In the genomic region with DNA sequence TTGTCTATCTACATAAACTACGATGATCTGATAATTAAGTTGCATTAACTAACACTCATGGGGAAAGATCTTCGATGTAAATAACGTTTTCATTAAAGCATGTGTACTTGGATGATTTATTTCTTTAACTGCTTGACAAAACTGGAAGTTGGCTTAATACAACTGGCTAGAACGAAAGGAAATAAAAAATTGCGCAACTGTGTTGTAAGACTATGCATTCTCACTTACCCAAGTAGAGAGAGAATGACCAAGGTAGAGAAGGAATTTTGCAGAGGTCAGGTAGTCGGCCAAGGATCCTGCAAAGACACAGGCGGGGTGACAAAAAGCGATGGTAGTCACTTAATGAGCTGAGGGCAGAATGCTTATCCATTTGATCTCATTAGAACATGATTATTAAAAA, we compare ENCODE assay signal across 8 cellular contexts. TPM values are rescaled to one million over a fixed set of nuclear protein-coding genes. Genes with fewer than 3 reads are reported as not detected.
DNase-seq lines count a peak whose midpoint lies in the region; ATAC-seq, FAIRE-seq and TF ChIP-seq lines count a peak whose summit lies in the region.

No MANE protein-coding gene starts in this region.

- H3K4me1 ChIP-seq in astrocyte (ENCODE audit: insufficient read depth, low read length) (peaks cover 6% of the 10 kb centered on the region), HepG2 (ENCODE audit: insufficient read depth, low read length) (peaks cover 70% of the 10 kb centered on the region), suprapubic skin (peaks cover 48% of the 10 kb centered on the region)

- CTCF ChIA-PET in HepG2 (lab: Yijun Ruan, JAX; ENCODE audit: low intra/inter-chr PET ratio, low total read pairs): no interaction called here

- peaks cover 10% of the 10 kb centered on the region for H3K27me3 ChIP-seq in astrocyte (ENCODE audit: insufficient read depth, low read length)
- H3K27me3 ChIP-seq in HepG2 (ENCODE audit: control insufficient read depth in 1 of 2, insufficient read depth in 2 of 2, low read length in 2 of 2): peaks cover 0 to 11% of the 10 kb centered on the region in 2 experiments; a peak in 2 of 5 replicates
- no peaks in the 10 kb centered on the region for H3K27me3 ChIP-seq in suprapubic skin

- no peaks in the 10 kb centered on the region for H4K20me1 ChIP-seq in astrocyte (ENCODE audit: insufficient read depth, low read length)
- no peaks in the 10 kb centered on the region for H4K20me1 ChIP-seq in HepG2 (ENCODE audit: insufficient read depth, low read length)

- TF ChIP-seq POLR2A in HepG2 (IDR thresholded peaks at IDR 0.05; ENCODE audit: insufficient read depth in 1 of 2, low read depth in 2 of 2, low read length in 2 of 2) (no peak), suprapubic skin (IDR thresholded peaks at IDR 0.05) (no peak)

- H3K27me3 Mint-ChIP-seq in T-helper 1 cell treated with Interleukin-12 subunit alpha and Interleukin-12 subunit beta and Interleukin-4 antibody, amounts not matched to agents 30 μg/mL and 1 μg/mL, for 36 hours (ENCODE audit: low read depth): peaks cover 46% of the 10 kb centered on the region
- peaks cover 60% of the 10 kb centered on the region for H3K27me3 Mint-ChIP-seq in astrocyte (ENCODE audit: low read depth, unreplicated experiment)

- FAIRE-seq in astrocyte (lab: Jason Lieb, UNC) (no peak), HepG2 (lab: Jason Lieb, UNC) (no peak)

- TF ChIP-seq EP300 in HepG2 (IDR thresholded peaks at IDR 0.05; ENCODE audit: low read depth in 2 of 2, low read length in 2 of 2) (no peak), HepG2 (CRISPR knock-in tag; IDR thresholded peaks at IDR 0.05; ENCODE audit: borderline replicate concordance) (no peak), suprapubic skin (IDR thresholded peaks at IDR 0.05) (no peak)

- H3K79me2 ChIP-seq in astrocyte (ENCODE audit: insufficient read depth, low read length) (no peaks in the 10 kb centered on the region), HepG2 (ENCODE audit: insufficient read depth, low read length) (peaks cover 2% of the 10 kb centered on the region)

- no peak for TF ChIP-seq RAD21 in HepG2 (CRISPR knock-in tag; IDR thresholded peaks at IDR 0.05)

- 75% methylated on average over 8 of the region's 8 CpGs for WGBS in HepG2 (ENCODE audit: low lambda C conversion rate)
- WGBS in suprapubic skin: 37% methylated on average over 8 of the region's 8 CpGs

- DNase-seq in T-helper 1 cell: no peak
- DNase-seq in astrocyte (ENCODE audit: low read depth): no peak
- DNase-seq in HepG2 (ENCODE audit: low spot score): no peak
- DNase-seq in suprapubic skin (ENCODE audit: low spot score in 2 of 2): no peak
- no peak for DNase-seq in NCI-H1694 (lab: John Stamatoyannopoulos, UW)
- no peak for DNase-seq in HK-2 (ENCODE audit: unreplicated experiment)
- DNase-seq in NCI-H2196 (lab: John Stamatoyannopoulos, UW; ENCODE audit: unreplicated experiment): no peak

- H3K9ac ChIP-seq in astrocyte (ENCODE audit: low read length) (no peak overlapping the region), HepG2 (ENCODE audit: insufficient read depth, low read depth, low read length) (peak overlapping the region; percentile 74; the same call in 1 of the 2 replicates)

- peak overlapping the region; percentile 18 for H3K27ac Mint-ChIP-seq in T-helper 1 cell treated with Interleukin-12 subunit alpha and Interleukin-12 subunit beta and Interleukin-4 antibody, amounts not matched to agents 30 μg/mL and 1 μg/mL, for 36 hours
- no peak overlapping the region for H3K27ac Mint-ChIP-seq in astrocyte (ENCODE audit: unreplicated experiment)

- in situ Hi-C loops in HepG2 (cut with HindIII; ENCODE audit: extremely low pct_ligation_motif_present, low pct_unique_long_range_greater_than_20kb): no loop called here

- H3K36me3 ChIP-seq in astrocyte (ENCODE audit: insufficient read depth, low read length) (no peaks in the 10 kb centered on the region), HepG2 (replicated peaks in 1 of 2; ENCODE audit: control insufficient read depth in 1 of 2, insufficient read depth in 2 of 2, low read length in 2 of 2) (no peaks in the 10 kb centered on the region), suprapubic skin (peaks cover 3% of the 10 kb centered on the region)

- no peaks in the 10 kb centered on the region for H3K9me3 Mint-ChIP-seq in T-helper 1 cell treated with Interleukin-12 subunit alpha and Interleukin-12 subunit beta and Interleukin-4 antibody, amounts not matched to agents 30 μg/mL and 1 μg/mL, for 36 hours
- no peaks in the 10 kb centered on the region for H3K9me3 Mint-ChIP-seq in astrocyte (ENCODE audit: unreplicated experiment)

- H3K4me1 Mint-ChIP-seq in T-helper 1 cell treated with Interleukin-12 subunit alpha and Interleukin-12 subunit beta and Interleukin-4 antibody, amounts not matched to agents 30 μg/mL and 1 μg/mL, for 36 hours (ENCODE audit: low read depth): peaks cover 18% of the 10 kb centered on the region
- peaks cover 1% of the 10 kb centered on the region for H3K4me1 Mint-ChIP-seq in astrocyte (ENCODE audit: low read depth, unreplicated experiment)

- TF ChIP-seq CTCF in astrocyte (IDR thresholded peaks at IDR 0.05; ENCODE audit: insufficient read depth, low read depth, low read length): no peak
- no peak for TF ChIP-seq CTCF in HepG2 (CRISPR knock-in tag; IDR thresholded peaks at IDR 0.05)
- TF ChIP-seq CTCF in suprapubic skin (IDR thresholded peaks at IDR 0.05): no peak

- peak overlapping the region; percentile 98 for H3K4me2 ChIP-seq in astrocyte (ENCODE audit: low read length)
- H3K4me2 ChIP-seq in HepG2 (ENCODE audit: low read depth, low read length): peak overlapping the region; percentile 96

- H3K9me3 ChIP-seq in astrocyte (ENCODE audit: insufficient read depth, low read depth, low read length): no peaks in the 10 kb centered on the region
- no peaks in the 10 kb centered on the region for H3K9me3 ChIP-seq in HepG2 (ENCODE audit: low read length)
- no peaks in the 10 kb centered on the region for H3K9me3 ChIP-seq in suprapubic skin

- H3K4me3 ChIP-seq in astrocyte (ENCODE audit: insufficient read depth, low read depth, low read length): no peak overlapping the region
- H3K4me3 ChIP-seq in HepG2 (replicated peaks in 1 of 3; ENCODE audit: insufficient read depth in 1 of 3, low read depth in 2 of 3, low read length in 3 of 3): peak overlapping the region; percentile 64 to 78 (median 77); a peak in 5 of 6 replicates
- peak overlapping the region; percentile 77 for H3K4me3 ChIP-seq in suprapubic skin

- peaks cover 4% of the 10 kb centered on the region for H3K36me3 Mint-ChIP-seq in T-helper 1 cell treated with Interleukin-12 subunit alpha and Interleukin-12 subunit beta and Interleukin-4 antibody, amounts not matched to agents 30 μg/mL and 1 μg/mL, for 36 hours (ENCODE audit: low read depth)
- no peaks in the 10 kb centered on the region for H3K36me3 Mint-ChIP-seq in astrocyte (ENCODE audit: low read depth, unreplicated experiment)

- POLR2A ChIA-PET in HepG2 (lab: Yijun Ruan, JAX): interaction anchor here (1.1 to 2.8 kb wide), 19 partner anchors 9 to 183 kb away, joined by 3 to 26 read pairs (median 12); a partner anchor contains a TSS

- no peak overlapping the region for H3K27ac ChIP-seq in astrocyte (ENCODE audit: low read depth, low read length)
- H3K27ac ChIP-seq in HepG2 (ENCODE audit: extremely low read length, insufficient read depth, low read length): no peak overlapping the region
- peak overlapping the region; percentile 90 for H3K27ac ChIP-seq in suprapubic skin

- intact Hi-C loops in HepG2 (cut with micrococcal nuclease; ENCODE audit: unreplicated experiment): no loop called here

- no peak for ATAC-seq in HepG2

- H3K4me3 Mint-ChIP-seq in T-helper 1 cell treated with Interleukin-12 subunit alpha and Interleukin-12 subunit beta and Interleukin-4 antibody, amounts not matched to agents 30 μg/mL and 1 μg/mL, for 36 hours: peak overlapping the region; percentile 55
- peak overlapping the region; percentile 81 for H3K4me3 Mint-ChIP-seq in astrocyte (ENCODE audit: unreplicated experiment)

- H2AFZ ChIP-seq in astrocyte (ENCODE audit: low read depth, low read length): no peak overlapping the region
- H2AFZ ChIP-seq in HepG2 (ENCODE audit: low read length): no peak overlapping the region

- BruUV-seq in HepG2 (replicated peaks; lab: Mats Ljungman, UMichigan): no TSS peak

TF ChIP-seq in HepG2, 621 proteins besides CTCF, POLR2A, EP300 and RAD21 (continues in another document):
- TF ChIP-seq CREB1 (IDR thresholded peaks at IDR 0.05) (no peak), CREB1 (CRISPR knock-in tag; IDR thresholded peaks at IDR 0.05) (0 out of 2 replicates have a peak, but pooled peaks have one; percentile 21), KDM2A (CRISPR knock-in tag; IDR thresholded peaks at IDR 0.05; ENCODE audit: borderline replicate concordance, low read depth) (no peak), ZFAT (CRISPR knock-in tag; conservative IDR thresholded peaks at IDR 0.05) (no peak), CBX1 (IDR thresholded peaks at IDR 0.05; ENCODE audit: low read depth) (no peak), TBP (CRISPR knock-in tag; IDR thresholded peaks at IDR 0.05) (no peak), NFKBIZ (CRISPR knock-in tag; IDR thresholded peaks at IDR 0.05) (no peak), ZNF749 (CRISPR knock-in tag; IDR thresholded peaks at IDR 0.05; ENCODE audit: borderline replicate concordance) (no peak)

RNA-seq across cellular contexts. Expression of a gene that starts 1.0 kb away (rescaled TPM):
- 2.2 and 3.1 TPM in 2 replicates for total RNA-seq in astrocyte
- 10.6 and 19.2 TPM in 2 replicates for total RNA-seq in HepG2 (2016; rRNA removed; fragmentation: Illumina TruSeq; extraction: Trizol)
- total RNA-seq in HepG2 (2016; cell fraction: cytosol; rRNA removed; fragmentation: Illumina TruSeq; extraction: Trizol; ENCODE audit: low read depth): 2.5 and 3.1 TPM in 2 replicates
- total RNA-seq in HepG2 (2016; cell fraction: insoluble cytoplasmic fraction; rRNA removed; fragmentation: Illumina TruSeq; extraction: Trizol): 10.6 and 17.6 TPM in 2 replicates
- 20.1 and 24.4 TPM in 2 replicates for total RNA-seq in HepG2 (2016; cell fraction: membrane; rRNA removed; fragmentation: Illumina TruSeq; extraction: Trizol)
- total RNA-seq in HepG2 (2016; cell fraction: nucleus; rRNA removed; fragmentation: Illumina TruSeq; extraction: Trizol): 9.0 and 10.7 TPM in 2 replicates
- polyA plus RNA-seq in HepG2 (2011; rRNA removed): 21.4 and 24.9 TPM in 2 replicates
- polyA plus RNA-seq in HepG2 (2011; cell fraction: cytosol; rRNA removed): 14.9 and 22.6 TPM in 2 replicates
- polyA plus RNA-seq in HepG2 (2011; cell fraction: nucleus; rRNA removed): 12.3 and 12.6 TPM in 2 replicates
- 35.5 and 45.2 TPM in 2 replicates for polyA plus RNA-seq in HepG2 (2012)
- 3.4 and 3.6 TPM in 2 replicates for polyA plus RNA-seq in HepG2 (2016; cell fraction: cytosol; fragmentation: Illumina TruSeq; extraction: Trizol; ENCODE audit: low read depth)
- 19.5 and 21.2 TPM in 2 replicates for polyA plus RNA-seq in HepG2 (2016; cell fraction: insoluble cytoplasmic fraction; fragmentation: Illumina TruSeq; extraction: Trizol; ENCODE audit: low read depth)
- 19.1 and 22.9 TPM in 2 replicates for polyA plus RNA-seq in HepG2 (2016; cell fraction: membrane; fragmentation: Illumina TruSeq; extraction: Trizol; ENCODE audit: low read depth)
- polyA plus RNA-seq in HepG2 (2016; cell fraction: nucleus; fragmentation: Illumina TruSeq; extraction: Trizol; ENCODE audit: insufficient read depth, low read depth): 12.8 and 14.3 TPM in 2 replicates
- 0.47 and 45.0 TPM in 2 replicates for polyA minus RNA-seq in HepG2 (2011; rRNA and poly(A)+ RNA removed; ENCODE audit: low replicate concordance)
- 26.4 and 29.2 TPM in 2 replicates for polyA minus RNA-seq in HepG2 (2011; cell fraction: cytosol; rRNA and poly(A)+ RNA removed)
- polyA minus RNA-seq in HepG2 (2011; cell fraction: nucleus; rRNA and poly(A)+ RNA removed): 33.1 and 37.5 TPM in 2 replicates
- 10 to 100 TPM; 17.2 to 33.6 (median 19.6) TPM for total RNA-seq in suprapubic skin
